ENCODE assay signal across 15 cellular contexts in genomic region chr4:185933078-185933581, GRCh38.
DNase-seq lines count a peak whose midpoint lies in the region; ATAC-seq, FAIRE-seq and TF ChIP-seq lines count a peak whose summit lies in the region.
"Had no signal": no experiment of that assay in that cellular context is flagged by ENCODE, and none has a peak within 500 bp of the region (broad histone marks: within the 10 kb centered on the region; RNA-seq: fewer than 3 reads in every experiment).

No MANE protein-coding gene starts in this region.

- H3K36me3 ChIP-seq in right lobe of liver (no peaks in the 10 kb centered on the region), HepG2 (replicated peaks in 1 of 2; ENCODE audit: control insufficient read depth in 1 of 2, insufficient read depth in 2 of 2, low read length in 2 of 2) (no peaks in the 10 kb centered on the region), hepatocyte (replicated peaks; ENCODE audit: insufficient read depth, low read depth) (no peaks in the 10 kb centered on the region), aorta (ENCODE audit: control insufficient read depth in 1 of 2, insufficient read depth in 2 of 2, low read length in 1 of 2) (no peaks in the 10 kb centered on the region)

- in situ Hi-C loops in HepG2 (cut with HindIII; ENCODE audit: extremely low pct_ligation_motif_present, low pct_unique_long_range_greater_than_20kb) = no loop called here
- in situ Hi-C loops in ACHN (cut with HindIII; ENCODE audit: low pct_ligation_motif_present, low pct_unique_long_range_greater_than_20kb, low sequenced_read_pairs) = no loop called here

- 66% methylated on average over 7 of the region's 8 CpGs for WGBS in right lobe of liver (ENCODE audit: insufficient coverage, low coverage, low lambda C conversion rate, missing lambda C conversion rate)
- WGBS in HepG2 (ENCODE audit: low lambda C conversion rate) = 56% methylated on average over 8 of the region's 8 CpGs
- 75% methylated on average over 8 of the region's 8 CpGs for WGBS in hepatocyte (ENCODE audit: low lambda C conversion rate, missing lambda C conversion rate)
- 45 to 59% methylated on average over 8 of the region's 8 CpGs for WGBS in aorta, 2 donors

- H3K9me3 ChIP-seq in right lobe of liver (no peaks in the 10 kb centered on the region), HepG2 (ENCODE audit: low read length) (no peaks in the 10 kb centered on the region), hepatocyte (ENCODE audit: low read depth) (no peaks in the 10 kb centered on the region), aorta (ENCODE audit: control insufficient read depth, low read length) (no peaks in the 10 kb centered on the region)
- H3K9me3 ChIP-seq: A549 had no signal

- FAIRE-seq in HepG2 (lab: Jason Lieb, UNC) = no peak
- FAIRE-seq: A549 had no signal

- H4K20me1 ChIP-seq in HepG2 (ENCODE audit: insufficient read depth, low read length) (no peaks in the 10 kb centered on the region), hepatocyte (ENCODE audit: insufficient read depth, poor library complexity, severe bottlenecking) (no peaks in the 10 kb centered on the region)

- TF ChIP-seq CTCF in right lobe of liver (IDR thresholded peaks at IDR 0.05) (no peak), HepG2 (CRISPR knock-in tag; IDR thresholded peaks at IDR 0.05) (no peak), cardiac fibroblast (IDR thresholded peaks at IDR 0.05; ENCODE audit: low read depth, low read length) (no peak), hepatocyte (IDR thresholded peaks at IDR 0.05; ENCODE audit: poor library complexity) (no peak)

- no peaks in the 10 kb centered on the region for H3K79me2 ChIP-seq in HepG2 (ENCODE audit: insufficient read depth, low read length)
- H3K79me2 ChIP-seq in hepatocyte = no peaks in the 10 kb centered on the region

- H3K36me3 Mint-ChIP-seq in stimulated activated effector memory CD8-positive, alpha-beta T cell treated with anti-CD3 and anti-CD28 coated beads, Interleukin-12 subunit alpha, Interleukin-12 subunit beta, amount 100 ng/mL, for 72 hours = no peaks in the 10 kb centered on the region
- H3K36me3 Mint-ChIP-seq: naive B cell had no signal

- no peak overlapping the region for H3K9ac ChIP-seq in HepG2 (ENCODE audit: insufficient read depth, low read depth, low read length)

- DNase-seq in right lobe of liver (no peak), HepG2 (ENCODE audit: low spot score) (no peak), cardiac fibroblast (ENCODE audit: low read depth in 2 of 2) (peak; percentile 20 to 98), hepatocyte (ENCODE audit: low spot score) (no peak), aorta (no peak), ACHN (no peak)
- no peak for DNase-seq in stimulated activated effector memory CD8-positive, alpha-beta T cell treated with anti-CD3 and anti-CD28 coated beads, Interleukin-12 subunit alpha, Interleukin-12 subunit beta, amount 100 ng/mL, for 72 hours (ENCODE audit: low spot score in 2 of 2)
- DNase-seq: activated CD4-positive, CD25-positive, alpha-beta regulatory T cell treated with anti-CD3 and anti-CD28 coated beads, Interleukin-2, amount 50 U/mL, for 72 hours; activated effector memory CD4-positive, alpha-beta T cell treated with Interleukin-2 at 50 U/mL for 16 hours; DND-41; dorsolateral prefrontal cortex; Karpas-422; naive B cell had no signal

- BruUV-seq in HepG2 (replicated peaks; lab: Mats Ljungman, UMichigan) = no TSS peak

- no peaks in the 10 kb centered on the region for H3K9me3 Mint-ChIP-seq in stimulated activated effector memory CD8-positive, alpha-beta T cell treated with anti-CD3 and anti-CD28 coated beads, Interleukin-12 subunit alpha, Interleukin-12 subunit beta, amount 100 ng/mL, for 72 hours

- H3K4me3 Mint-ChIP-seq in stimulated activated effector memory CD8-positive, alpha-beta T cell treated with anti-CD3 and anti-CD28 coated beads, Interleukin-12 subunit alpha, Interleukin-12 subunit beta, amount 100 ng/mL, for 72 hours = no peak overlapping the region
- H3K4me3 Mint-ChIP-seq: naive B cell had no signal

- H3K4me1 Mint-ChIP-seq in stimulated activated effector memory CD8-positive, alpha-beta T cell treated with anti-CD3 and anti-CD28 coated beads, Interleukin-12 subunit alpha, Interleukin-12 subunit beta, amount 100 ng/mL, for 72 hours = no peaks in the 10 kb centered on the region
- H3K4me1 Mint-ChIP-seq: naive B cell had no signal

- TF ChIP-seq POLR2A in right lobe of liver (IDR thresholded peaks at IDR 0.05) (no peak), HepG2 (IDR thresholded peaks at IDR 0.05; ENCODE audit: insufficient read depth in 1 of 2, low read depth in 2 of 2, low read length in 2 of 2) (no peak)

- no peak overlapping the region for H2AFZ ChIP-seq in HepG2 (ENCODE audit: low read length)
- no peak overlapping the region for H2AFZ ChIP-seq in hepatocyte

- H3K4me1 ChIP-seq in right lobe of liver (no peaks in the 10 kb centered on the region), HepG2 (ENCODE audit: insufficient read depth, low read length) (no peaks in the 10 kb centered on the region), hepatocyte (ENCODE audit: insufficient read depth) (peaks cover 6% of the 10 kb centered on the region), aorta (ENCODE audit: control insufficient read depth in 1 of 2, insufficient read depth in 2 of 2, low read length in 2 of 2) (no peaks in the 10 kb centered on the region)
- H3K4me1 ChIP-seq: A549 had no signal

- H3K27ac ChIP-seq in right lobe of liver (no peak overlapping the region), HepG2 (ENCODE audit: extremely low read length, insufficient read depth, low read length) (no peak overlapping the region), hepatocyte (peak overlapping the region; percentile 47), aorta (ENCODE audit: low read depth in 1 of 2, low read length in 2 of 2) (no peak overlapping the region)
- H3K27ac ChIP-seq: A549 had no signal

- ATAC-seq in right lobe of liver (peak; percentile 21 to 76 (median 59)), HepG2 (no peak), aorta (ENCODE audit: low FRiP score) (peak; percentile 42), GM19463 (IDR thresholded peaks at IDR 0.05; ENCODE audit: unreplicated experiment) (no peak)
- no peak for ATAC-seq in stimulated activated effector memory CD8-positive, alpha-beta T cell treated with anti-CD3 and anti-CD28 coated beads, Interleukin-12 subunit alpha, Interleukin-12 subunit beta, amount 100 ng/mL, for 72 hours
- ATAC-seq: A549 had no signal

- POLR2A ChIA-PET in HepG2 (lab: Yijun Ruan, JAX) = no interaction called here

- TF ChIP-seq EP300 in HepG2 (IDR thresholded peaks at IDR 0.05; ENCODE audit: low read depth in 2 of 2, low read length in 2 of 2) = no peak
- no peak for TF ChIP-seq EP300 in HepG2 (CRISPR knock-in tag; IDR thresholded peaks at IDR 0.05; ENCODE audit: borderline replicate concordance)

- H3K27me3 ChIP-seq in right lobe of liver = no peaks in the 10 kb centered on the region
- peaks cover 0 to 21% of the 10 kb centered on the region in 2 experiments; a peak in 1 of 5 replicates for H3K27me3 ChIP-seq in HepG2 (ENCODE audit: control insufficient read depth in 1 of 2, insufficient read depth in 2 of 2, low read length in 2 of 2)
- H3K27me3 ChIP-seq in hepatocyte = no peaks in the 10 kb centered on the region
- H3K27me3 ChIP-seq in aorta (ENCODE audit: control insufficient read depth in 1 of 2, insufficient read depth in 2 of 2, low read length in 1 of 2) = no peaks in the 10 kb centered on the region

- no peak overlapping the region for H3K4me3 ChIP-seq in right lobe of liver
- H3K4me3 ChIP-seq in HepG2 (replicated peaks in 1 of 3; ENCODE audit: insufficient read depth in 1 of 3, low read depth in 2 of 3, low read length in 3 of 3) = no peak overlapping the region
- H3K4me3 ChIP-seq in cardiac fibroblast (replicated peaks in 1 of 2; ENCODE audit: low read depth in 2 of 2, low read length in 2 of 2) = peak overlapping the region in 1 of 2 donors; percentile 43
- H3K4me3 ChIP-seq in hepatocyte = no peak overlapping the region
- no peak overlapping the region for H3K4me3 ChIP-seq in aorta (ENCODE audit: low read length in 2 of 2)
- H3K4me3 ChIP-seq: A549 had no signal

- no peaks in the 10 kb centered on the region for H3K9me2 ChIP-seq in hepatocyte (replicated peaks; ENCODE audit: insufficient read depth)

- CTCF ChIA-PET in HepG2 (lab: Yijun Ruan, JAX; ENCODE audit: low intra/inter-chr PET ratio, low total read pairs) = no interaction called here

- intact Hi-C loops in right lobe of liver (cut with DNase I) (no loop called here), HepG2 (cut with micrococcal nuclease; ENCODE audit: unreplicated experiment) (no loop called here), aorta (cut with DNase I) (no loop called here)

- H3K27ac Mint-ChIP-seq in stimulated activated effector memory CD8-positive, alpha-beta T cell treated with anti-CD3 and anti-CD28 coated beads, Interleukin-12 subunit alpha, Interleukin-12 subunit beta, amount 100 ng/mL, for 72 hours = no peak overlapping the region
- H3K27ac Mint-ChIP-seq: naive B cell had no signal

- H3K4me2 ChIP-seq in HepG2 (ENCODE audit: low read depth, low read length) (no peak overlapping the region), hepatocyte (peak overlapping the region; percentile 33)
- H3K4me2 ChIP-seq: A549 had no signal

- no peak for TF ChIP-seq RAD21 in HepG2 (CRISPR knock-in tag; IDR thresholded peaks at IDR 0.05)

TF ChIP-seq in HepG2, 621 proteins besides CTCF, POLR2A, EP300 and RAD21 (continues in another document):
- TF ChIP-seq FOXO1 (CRISPR knock-in tag; IDR thresholded peaks at IDR 0.05) (no peak), IRF9 (CRISPR knock-in tag; IDR thresholded peaks at IDR 0.05; ENCODE audit: borderline replicate concordance) (no peak), CREBL2 (CRISPR knock-in tag; IDR thresholded peaks at IDR 0.05; ENCODE audit: borderline replicate concordance) (no peak), E2F2 (CRISPR knock-in tag; IDR thresholded peaks at IDR 0.05; ENCODE audit: borderline replicate concordance) (no peak)

Comparison
In these comparisons a context has a peak if more than half of its experiments do, and no peak if none do; other contexts are left out.
1. ATAC-seq: peak in right lobe of liver (4 of 4) and aorta (single experiment); none in HepG2 (single experiment), stimulated activated effector memory CD8-positive, alpha-beta T cell treated with anti-CD3 and anti-CD28 coated beads, Interleukin-12 subunit alpha, Interleukin-12 subunit beta, amount 100 ng/mL, for 72 hours (single experiment) and GM19463 (single experiment).
2. DNase-seq: peak in cardiac fibroblast (2 of 2); none in right lobe of liver (0 of 3), HepG2 (single experiment), hepatocyte (single experiment), aorta (0 of 2), ACHN (single experiment) and stimulated activated effector memory CD8-positive, alpha-beta T cell treated with anti-CD3 and anti-CD28 coated beads, Interleukin-12 subunit alpha, Interleukin-12 subunit beta, amount 100 ng/mL, for 72 hours (0 of 2).